Comparison of ENCODE assay signal across 15 cellular contexts in the genomic region with DNA sequence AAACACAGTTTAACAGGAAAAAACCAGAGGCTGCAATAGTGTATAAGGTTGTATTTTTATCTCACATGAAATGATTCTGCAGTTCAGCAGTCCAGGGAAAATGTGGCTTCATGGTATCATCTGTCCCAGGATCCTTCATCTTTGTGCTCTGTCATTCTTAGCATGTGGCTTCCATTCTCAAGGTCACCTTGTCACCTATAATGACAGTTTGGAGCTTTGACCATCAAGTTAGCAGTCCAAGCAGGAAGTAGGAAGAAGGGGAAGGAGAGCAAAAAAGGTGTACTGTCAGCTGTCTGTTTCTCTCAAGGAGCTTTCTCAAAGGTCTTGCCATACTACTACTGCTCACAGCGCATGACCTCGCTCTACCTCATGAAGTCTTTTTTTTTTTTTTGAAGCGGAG. TPM values are rescaled to one million over a fixed set of nuclear protein-coding genes. Genes with fewer than 3 reads are reported as not detected.
DNase-seq lines count a peak whose midpoint lies in the region; ATAC-seq and TF ChIP-seq lines count a peak whose summit lies in the region.
"Had no signal": no experiment of that assay in that cellular context is flagged by ENCODE, and none has a peak within 500 bp of the region (broad histone marks: within the 10 kb centered on the region; RNA-seq: fewer than 3 reads in every experiment).

No MANE protein-coding gene starts in this region.

- in situ Hi-C loops in gastrocnemius medialis (cut with MboI; ENCODE audit: low sequenced_read_pairs in 4 of 4) (loop anchor here in 3 of 4 donors (10.0 kb wide), 2 partner anchors 106 to 146 kb away; no protein-coding TSS in a partner anchor), transverse colon (cut with MboI; ENCODE audit: low pct_ligation_motif_present in 1 of 4, low pct_unique_long_range_greater_than_20kb in 1 of 4, low sequenced_read_pairs in 3 of 4) (loop anchor here (10.0 kb wide), 2 partner anchors 136 to 146 kb away; no protein-coding TSS in a partner anchor)

- H3K36me3 ChIP-seq in gastrocnemius medialis (peaks cover 0 to 94% of the 10 kb centered on the region in 2 donors), transverse colon (peaks cover 0 to 80% (median 39%) of the 10 kb centered on the region in 4 donors)

- TF ChIP-seq POLR2A in gastrocnemius medialis (IDR thresholded peaks at IDR 0.05), result no peak
- no peak for TF ChIP-seq POLR2A in transverse colon (IDR thresholded peaks at IDR 0.05)

- H3K4me1 ChIP-seq in gastrocnemius medialis (peaks cover 2 to 15% of the 10 kb centered on the region in 2 donors), transverse colon (no peaks in the 10 kb centered on the region)
- H3K4me1 ChIP-seq: prostate gland had no signal

- H3K27ac ChIP-seq in cingulate gyrus (ENCODE audit: low read depth, low read length), result peak overlapping the region; percentile 99
- peak overlapping the region; percentile 22 to 66 (median 56) for H3K27ac ChIP-seq in gastrocnemius medialis
- H3K27ac ChIP-seq in transverse colon, result no peak overlapping the region
- H3K27ac ChIP-seq: coronary artery, prostate gland had no signal

- TF ChIP-seq EP300 in transverse colon (IDR thresholded peaks at IDR 0.05; ENCODE audit: low read depth), result no peak

- WGBS in transverse colon (ENCODE audit: low coverage in 1 of 2), 2 donors, result 97 to 100% methylated on average over 3 of the region's 3 CpGs

- no peaks in the 10 kb centered on the region for H3K27me3 Mint-ChIP-seq in activated CD4-positive, alpha-beta T cell treated with anti-CD3 and anti-CD28 coated beads, Interleukin-2, amount 10 ng/mL, durations not matched to agents 7 days and 5 days
- no peaks in the 10 kb centered on the region for H3K27me3 Mint-ChIP-seq in activated CD4-positive, alpha-beta T cell treated with anti-CD3 and anti-CD28 coated beads for 36 hours
- no peaks in the 10 kb centered on the region for H3K27me3 Mint-ChIP-seq in WTC11 (ENCODE audit: low read depth)

- no peak for ATAC-seq in activated CD4-positive, alpha-beta T cell treated with anti-CD3 and anti-CD28 coated beads for 36 hours
- no peak for ATAC-seq in WTC11
- peak in 1 of 2 donors; percentile 31 for ATAC-seq in gastrocnemius medialis

- peaks cover 60% of the 10 kb centered on the region for H3K36me3 Mint-ChIP-seq in activated CD4-positive, alpha-beta T cell treated with anti-CD3 and anti-CD28 coated beads, Interleukin-2, amount 10 ng/mL, durations not matched to agents 7 days and 5 days (ENCODE audit: low read depth)
- H3K36me3 Mint-ChIP-seq in activated CD4-positive, alpha-beta T cell treated with anti-CD3 and anti-CD28 coated beads for 36 hours (ENCODE audit: low read depth), result peaks cover 38% of the 10 kb centered on the region
- peaks cover 36% of the 10 kb centered on the region for H3K36me3 Mint-ChIP-seq in WTC11

- H3K4me3 ChIP-seq in gastrocnemius medialis, result no peak overlapping the region
- no peak overlapping the region for H3K4me3 ChIP-seq in transverse colon
- H3K4me3 ChIP-seq: coronary artery, prostate gland had no signal

- H3K27me3 ChIP-seq in gastrocnemius medialis (no peaks in the 10 kb centered on the region), transverse colon (no peaks in the 10 kb centered on the region)

- CTCF ChIA-PET in activated CD4-positive, alpha-beta T cell treated with anti-CD3 and anti-CD28 coated beads, Interleukin-2, amount 10 ng/mL, durations not matched to agents 7 days and 5 days (lab: Charles Lee), result interaction anchor here (0.7 kb wide), 1 partner anchor 133 kb away, joined by 3 read pairs; no protein-coding TSS in a partner anchor
- CTCF ChIA-PET in activated CD4-positive, alpha-beta T cell treated with anti-CD3 and anti-CD28 coated beads for 36 hours (lab: Charles Lee), result interaction anchor here (0.9 to 1.9 kb wide), 3 partner anchors 109 to 151 kb away, joined by 3 to 8 read pairs (median 5); no protein-coding TSS in a partner anchor
- CTCF ChIA-PET in WTC11 (lab: Charles Lee), result no interaction called here

- no peak for TF ChIP-seq CTCF in WTC11 (IDR thresholded peaks at IDR 0.05)
- no peak for TF ChIP-seq CTCF in gastrocnemius medialis (IDR thresholded peaks at IDR 0.05 in 4 of 5, conservative IDR thresholded peaks at IDR 0.05 in 1 of 5)
- no peak for TF ChIP-seq CTCF in transverse colon (IDR thresholded peaks at IDR 0.05)

- H3K4me3 Mint-ChIP-seq in activated CD4-positive, alpha-beta T cell treated with anti-CD3 and anti-CD28 coated beads, Interleukin-2, amount 10 ng/mL, durations not matched to agents 7 days and 5 days, result no peak overlapping the region
- no peak overlapping the region for H3K4me3 Mint-ChIP-seq in activated CD4-positive, alpha-beta T cell treated with anti-CD3 and anti-CD28 coated beads for 36 hours
- no peak overlapping the region for H3K4me3 Mint-ChIP-seq in WTC11

- no peaks in the 10 kb centered on the region for H3K9me3 Mint-ChIP-seq in activated CD4-positive, alpha-beta T cell treated with anti-CD3 and anti-CD28 coated beads, Interleukin-2, amount 10 ng/mL, durations not matched to agents 7 days and 5 days
- no peaks in the 10 kb centered on the region for H3K9me3 Mint-ChIP-seq in activated CD4-positive, alpha-beta T cell treated with anti-CD3 and anti-CD28 coated beads for 36 hours (ENCODE audit: low read depth)
- H3K9me3 Mint-ChIP-seq in WTC11, result no peaks in the 10 kb centered on the region

- H3K4me1 Mint-ChIP-seq in activated CD4-positive, alpha-beta T cell treated with anti-CD3 and anti-CD28 coated beads, Interleukin-2, amount 10 ng/mL, durations not matched to agents 7 days and 5 days, result peaks cover 15% of the 10 kb centered on the region
- peaks cover 3% of the 10 kb centered on the region for H3K4me1 Mint-ChIP-seq in activated CD4-positive, alpha-beta T cell treated with anti-CD3 and anti-CD28 coated beads for 36 hours
- no peaks in the 10 kb centered on the region for H3K4me1 Mint-ChIP-seq in WTC11

- DNase-seq in activated CD4-positive, alpha-beta T cell treated with anti-CD3 and anti-CD28 coated beads, Interleukin-2, amount 10 ng/mL, durations not matched to agents 7 days and 5 days, result no peak
- DNase-seq in activated CD4-positive, alpha-beta T cell treated with anti-CD3 and anti-CD28 coated beads for 36 hours, result no peak
- DNase-seq in WTC11 (ENCODE audit: low spot score) (no peak), gastrocnemius medialis (no peak), Ammon's horn (ENCODE audit: low spot score) (no peak), SKM-1 (lab: John Stamatoyannopoulos, UW; ENCODE audit: unreplicated experiment) (no peak), transverse colon (no peak)
- DNase-seq: foreskin fibroblast, mesenchymal stem cell, NCI-H1417 treated with DMSO at 0.1 percent for 48 hours, SK-N-SH, trophoblast cell had no signal

- peak overlapping the region; percentile 50 for H3K27ac Mint-ChIP-seq in activated CD4-positive, alpha-beta T cell treated with anti-CD3 and anti-CD28 coated beads, Interleukin-2, amount 10 ng/mL, durations not matched to agents 7 days and 5 days
- H3K27ac Mint-ChIP-seq in activated CD4-positive, alpha-beta T cell treated with anti-CD3 and anti-CD28 coated beads for 36 hours, result no peak overlapping the region
- H3K27ac Mint-ChIP-seq in WTC11, result peak overlapping the region; percentile 13; the same call in 1 of the 2 replicates

- intact Hi-C loops in activated CD4-positive, alpha-beta T cell treated with anti-CD3 and anti-CD28 coated beads for 36 hours (cut with DNase I, micrococcal nuclease), result no loop called here
- intact Hi-C loops in gastrocnemius medialis (cut with DNase I; ENCODE audit: low total_unique reads) (no loop called here), transverse colon (cut with DNase I; ENCODE audit: low total_unique reads) (no loop called here)

- POLR2A ChIA-PET in activated CD4-positive, alpha-beta T cell treated with anti-CD3 and anti-CD28 coated beads, Interleukin-2, amount 10 ng/mL, durations not matched to agents 7 days and 5 days (lab: Charles Lee), result no interaction called here
- POLR2A ChIA-PET in activated CD4-positive, alpha-beta T cell treated with anti-CD3 and anti-CD28 coated beads for 36 hours (lab: Charles Lee), result no interaction called here
- POLR2A ChIA-PET in WTC11 (lab: Charles Lee), result no interaction called here

- H3K9me3 ChIP-seq in gastrocnemius medialis (no peaks in the 10 kb centered on the region), transverse colon (no peaks in the 10 kb centered on the region)
- H3K9me3 ChIP-seq: prostate gland, SK-N-SH had no signal

TF ChIP-seq in WTC11, 78 proteins besides CTCF, POLR2A, EP300 and RAD21 (continues in another document):
- TF ChIP-seq JAZF1 (CRISPR knock-in tag; IDR thresholded peaks at IDR 0.05) (no peak), AFF4 (CRISPR knock-in tag; IDR thresholded peaks at IDR 0.05; ENCODE audit: borderline replicate concordance) (no peak)

RNA-seq across cellular contexts. Expression of gene CRTC3, which starts 58.6 kb away (rescaled TPM):
- total RNA-seq in activated CD4-positive, alpha-beta T cell treated with anti-CD3 and anti-CD28 coated beads, Interleukin-2, amount 10 ng/mL, durations not matched to agents 7 days and 5 days, result 10 to 100 TPM; 85.1 to 90.7 TPM
- 10 to 100 TPM; 32.4 to 36.2 TPM for total RNA-seq in activated CD4-positive, alpha-beta T cell treated with anti-CD3 and anti-CD28 coated beads for 36 hours
- total RNA-seq in WTC11 (2021) (7.4 to 8.4 TPM (median 7.9 TPM) in 3 replicates), gastrocnemius medialis (10 to 100 TPM; 20.7 to 41.4 (median 30.5) TPM), transverse colon (10 to 100 TPM; 23.0 to 35.9 (median 24.1) TPM)

Comparison
In these comparisons a context has a peak if more than half of its experiments do, and no peak if none do; other contexts are left out.
1. H3K27ac ChIP-seq: peak in cingulate gyrus (single experiment) and gastrocnemius medialis (4 of 4); none in transverse colon (0 of 4).